ENCODE assay signal across 8 cellular contexts in the genomic region with DNA sequence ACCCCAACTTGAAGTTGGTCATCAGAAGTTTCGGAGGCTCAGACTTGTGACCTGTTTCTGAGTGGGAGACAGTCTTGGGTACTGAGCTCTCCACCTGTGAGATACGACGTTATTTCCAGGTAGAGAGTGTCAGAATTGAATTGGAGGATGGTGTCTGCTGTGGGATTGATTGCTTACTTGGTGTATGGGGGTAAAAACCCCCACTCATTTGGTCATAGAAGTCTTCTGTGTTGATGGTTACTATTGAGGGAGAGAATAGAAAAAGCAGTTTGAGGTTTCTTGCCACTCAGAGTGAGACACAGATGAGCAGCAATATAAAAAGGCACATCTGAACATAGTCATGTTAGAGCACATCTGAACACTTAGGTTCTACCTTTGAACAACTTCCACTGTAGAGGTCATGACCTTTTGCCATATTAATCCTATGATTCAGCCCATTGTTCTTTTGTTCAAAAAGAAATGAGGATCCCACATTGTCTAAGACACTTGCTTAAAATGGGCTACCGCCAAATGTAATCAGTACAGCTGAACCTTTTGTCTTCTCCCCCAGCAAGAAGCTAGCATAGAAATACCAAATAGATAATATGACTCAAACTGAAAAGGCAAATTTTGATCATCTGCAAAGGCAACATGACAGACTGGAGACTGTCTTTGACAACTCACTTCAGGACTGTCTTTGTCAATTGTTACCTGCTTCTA.
DNase-seq lines count a peak whose midpoint lies in the region; ATAC-seq, FAIRE-seq and TF ChIP-seq lines count a peak whose summit lies in the region.

No MANE protein-coding gene starts in this region.

- DNase-seq in A172 (ENCODE audit: low spot score) (peak; percentile 20), RCC 7860 (ENCODE audit: low spot score) (peak; percentile 18), anterior cingulate cortex (lab: John Stamatoyannopoulos, UW) (no peak), NCI-H128 (lab: John Stamatoyannopoulos, UW; ENCODE audit: unreplicated experiment) (no peak), NCI-H526 (lab: John Stamatoyannopoulos, UW) (no peak), ovary (no peak)

- no peaks in the 10 kb centered on the region for H3K4me1 ChIP-seq in ovary (ENCODE audit: insufficient read depth)

- no peaks in the 10 kb centered on the region for H3K9me3 ChIP-seq in ovary

- WGBS in ovary, 3 donors, result 88 to 92% (median 88%) methylated on average over 4 of the region's 4 CpGs

- no peak overlapping the region for H3K4me3 ChIP-seq in ovary

- TF ChIP-seq EP300 in ovary (IDR thresholded peaks at IDR 0.05), result no peak

- H3K27ac ChIP-seq in ovary, result no peak overlapping the region

- no peaks in the 10 kb centered on the region for H3K27me3 ChIP-seq in ovary

- FAIRE-seq in RCC 7860 (lab: Jason Lieb, UNC), result no peak

- H3K36me3 ChIP-seq in ovary, result no peaks in the 10 kb centered on the region

- TF ChIP-seq CTCF in ovary (IDR thresholded peaks at IDR 0.05), result no peak

- ATAC-seq in GM18909 (IDR thresholded peaks at IDR 0.05; ENCODE audit: poor library complexity, unreplicated experiment) (peak; percentile 68), HG02840 (IDR thresholded peaks at IDR 0.05; ENCODE audit: low FRiP score, unreplicated experiment) (peak; percentile 69)

- intact Hi-C loops in ovary (cut with DNase I), result no loop called here

- TF ChIP-seq POLR2A in ovary (IDR thresholded peaks at IDR 0.05), result no peak

Comparison
In these comparisons a context has a peak if more than half of its experiments do, and no peak if none do; other contexts are left out.
1. DNase-seq: peak in A172 (single experiment) and RCC 7860 (single experiment); none in anterior cingulate cortex (0 of 58), NCI-H128 (single experiment), NCI-H526 (0 of 2) and ovary (0 of 5).